Comparison of ENCODE assay signal across 19 cellular contexts in genomic region chr5:128446-128845, GRCh38. TPM values are rescaled to one million over a fixed set of nuclear protein-coding genes. Genes with fewer than 3 reads are reported as not detected.
DNase-seq lines count a peak whose midpoint lies in the region; TF ChIP-seq lines count a peak whose summit lies in the region.
"Had no signal": no experiment of that assay in that cellular context is flagged by ENCODE, and none has a peak within 500 bp of the region (broad histone marks: within the 10 kb centered on the region; RNA-seq: fewer than 3 reads in every experiment).

No MANE protein-coding gene starts in this region.

- in situ Hi-C loops in G401 (cut with HindIII; ENCODE audit: low sequenced_read_pairs): no loop called here

- no peaks in the 10 kb centered on the region for H3K27me3 ChIP-seq in BJ (ENCODE audit: control insufficient read depth, insufficient read depth, low read length)
- H3K27me3 ChIP-seq: SJCRH30 had no signal

- H3K36me3 ChIP-seq in BJ (ENCODE audit: control insufficient read depth, insufficient read depth, low read length): no peaks in the 10 kb centered on the region
- H3K36me3 ChIP-seq: SJCRH30 had no signal

- DNase-seq in BJ (ENCODE audit: low read depth) (peak; percentile 26), HFF-Myc (ENCODE audit: extremely low read depth, low read depth) (peak; percentile 87), RPMI8226 (peak; percentile 86), foreskin fibroblast (peak; percentile 4 to 38), G401 (ENCODE audit: low spot score) (no peak), A172 (ENCODE audit: low spot score) (no peak), inferior parietal cortex (ENCODE audit: extremely low spot score) (no peak)
- no peak for DNase-seq in stimulated activated CD4-positive, alpha-beta T cell treated with anti-CD3 and anti-CD28 coated beads, Interleukin-12 subunit alpha, Interleukin-12 subunit beta, amount 100 ng/mL, for 4 hours
- DNase-seq: CD8-positive, alpha-beta memory T cell; IMR-90; NCI-H1417; NCI-H187 treated with DMSO at 0.1 percent for 48 hours; NCI-H2107; NCI-H446 treated with DMSO at 0.1 percent for 48 hours; NCI-H526 treated with DMSO at 0.1 percent for 48 hours; SJCRH30; T-cell had no signal

- POLR2A ChIA-PET in BJ (lab: Charles Lee): no interaction called here

- H3K4me3 ChIP-seq in BJ (ENCODE audit: low read depth, low read length) (no peak overlapping the region), HFF-Myc (replicated peaks; ENCODE audit: low read depth, low read length) (no peak overlapping the region), foreskin fibroblast (ENCODE audit: low read depth in 1 of 2, low read length in 2 of 2) (no peak overlapping the region)
- H3K4me3 ChIP-seq: A549, HAP-1, SJCRH30 had no signal

- CTCF ChIA-PET in BJ (lab: Yijun Ruan, JAX): no interaction called here

- no peak for TF ChIP-seq CTCF in BJ (IDR thresholded peaks at IDR 0.05; ENCODE audit: insufficient read depth, low read depth, low read length)
- TF ChIP-seq CTCF in HFF-Myc (IDR thresholded peaks at IDR 0.05; ENCODE audit: low read depth, low read length, missing control alignments): no peak
- TF ChIP-seq CTCF in foreskin fibroblast (IDR thresholded peaks at IDR 0.05; ENCODE audit: low read depth, low read length): no peak

RNA-seq across cellular contexts. Expression of gene PLEKHG4B, which starts 36.5 kb away (rescaled TPM):
- polyA plus RNA-seq in BJ (2011; rRNA removed): 0.72 and 1.4 TPM in 2 replicates
- 1.2 and 1.7 TPM in 2 replicates for polyA minus RNA-seq in BJ (2011; rRNA and poly(A)+ RNA removed)
- 4.5 and 10.1 TPM in 2 replicates for total RNA-seq in G401 (2014; rRNA removed; shearing (Covaris generic))
- total RNA-seq in A172 (2014; rRNA removed; shearing (Covaris generic)): 0.29 and 0.74 TPM in 2 replicates
- total RNA-seq: CD8-positive, alpha-beta memory T cell had no signal
- polyA plus RNA-seq: CD8-positive, alpha-beta memory T cell had no signal

Comparison
In these comparisons a context has a peak if more than half of its experiments do, and no peak if none do; other contexts are left out.
1. DNase-seq: peak in BJ (single experiment), HFF-Myc (single experiment), RPMI8226 (single experiment) and foreskin fibroblast (2 of 2); none in G401 (single experiment), A172 (single experiment), inferior parietal cortex (single experiment) and stimulated activated CD4-positive, alpha-beta T cell treated with anti-CD3 and anti-CD28 coated beads, Interleukin-12 subunit alpha, Interleukin-12 subunit beta, amount 100 ng/mL, for 4 hours (single experiment).